Comparison of ENCODE assay signal across 17 cellular contexts in genomic region chr2:147247749-147248148, GRCh38.
"Had no signal": no experiment of that assay in that cellular context is flagged by ENCODE, and none has a peak within 500 bp of the region (broad histone marks: within the 10 kb centered on the region; RNA-seq: fewer than 3 reads in every experiment).

No MANE protein-coding gene starts in this region.

- ATAC-seq: activated naive CD4-positive, alpha-beta T cell treated with anti-CD3 and anti-CD28 coated beads, Interleukin-2, amount 50 U/mL, for 72 hours; left colon; pancreas; psoas muscle had no signal

- H3K4me3 ChIP-seq: pancreas, psoas muscle, right atrium auricular region, thoracic aorta, upper lobe of left lung had no signal

- DNase-seq: activated CD4-positive, alpha-beta T cell treated with anti-CD3 and anti-CD28 coated beads, Interleukin-2, amount 10 ng/mL, durations not matched to agents 7 days and 5 days; activated CD4-positive, CD25-positive, alpha-beta regulatory T cell treated with anti-CD3 and anti-CD28 coated beads, Interleukin-2, amount 50 U/mL, for 72 hours; activated gamma-delta T cell treated with Interleukin-2 at 50 U/mL for 16 hours; activated T-cell treated with anti-CD3 and anti-CD28 coated beads, Interleukin-2, amount 50 U/mL, for 1 hour; aorta; foreskin fibroblast; left colon; nephron progenitor cell; pancreas; psoas muscle; stimulated activated CD4-positive, alpha-beta T cell treated with anti-CD3 and anti-CD28 coated beads, Interleukin-4, amount 100 ng/mL, for 24 hours; stimulated activated naive CD4-positive, alpha-beta T cell treated with Interleukin-2 at 50 U/mL for 16 hours; upper lobe of left lung; WERI-Rb-1 had no signal
